In the genomic region with DNA sequence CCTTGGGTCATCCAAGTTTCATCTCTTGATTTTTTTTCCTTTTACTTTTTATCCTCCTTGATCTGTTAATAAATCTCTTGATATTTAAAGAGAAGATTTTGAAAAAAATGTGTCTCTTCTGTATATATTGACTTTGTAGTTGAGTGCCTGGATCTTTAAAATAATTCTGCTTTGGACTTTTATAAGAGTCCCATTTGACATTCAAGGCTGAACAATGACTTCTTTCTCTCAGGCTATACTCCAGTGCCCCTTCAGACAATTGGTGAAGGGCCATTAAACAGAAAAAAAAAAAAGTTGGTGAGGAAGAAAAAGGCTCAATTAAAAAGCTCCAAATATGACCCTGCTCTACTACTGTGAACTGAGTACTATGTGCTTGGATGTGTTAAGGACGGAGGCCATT, we compare ENCODE assay signal across 1 cellular context.
TF ChIP-seq lines count a peak whose summit lies in the region.

No MANE protein-coding gene starts in this region.

TF ChIP-seq in GM23338, 12 proteins besides CTCF, POLR2A, EP300 and RAD21 (continued from another document):
- TF ChIP-seq, protein P1, sequence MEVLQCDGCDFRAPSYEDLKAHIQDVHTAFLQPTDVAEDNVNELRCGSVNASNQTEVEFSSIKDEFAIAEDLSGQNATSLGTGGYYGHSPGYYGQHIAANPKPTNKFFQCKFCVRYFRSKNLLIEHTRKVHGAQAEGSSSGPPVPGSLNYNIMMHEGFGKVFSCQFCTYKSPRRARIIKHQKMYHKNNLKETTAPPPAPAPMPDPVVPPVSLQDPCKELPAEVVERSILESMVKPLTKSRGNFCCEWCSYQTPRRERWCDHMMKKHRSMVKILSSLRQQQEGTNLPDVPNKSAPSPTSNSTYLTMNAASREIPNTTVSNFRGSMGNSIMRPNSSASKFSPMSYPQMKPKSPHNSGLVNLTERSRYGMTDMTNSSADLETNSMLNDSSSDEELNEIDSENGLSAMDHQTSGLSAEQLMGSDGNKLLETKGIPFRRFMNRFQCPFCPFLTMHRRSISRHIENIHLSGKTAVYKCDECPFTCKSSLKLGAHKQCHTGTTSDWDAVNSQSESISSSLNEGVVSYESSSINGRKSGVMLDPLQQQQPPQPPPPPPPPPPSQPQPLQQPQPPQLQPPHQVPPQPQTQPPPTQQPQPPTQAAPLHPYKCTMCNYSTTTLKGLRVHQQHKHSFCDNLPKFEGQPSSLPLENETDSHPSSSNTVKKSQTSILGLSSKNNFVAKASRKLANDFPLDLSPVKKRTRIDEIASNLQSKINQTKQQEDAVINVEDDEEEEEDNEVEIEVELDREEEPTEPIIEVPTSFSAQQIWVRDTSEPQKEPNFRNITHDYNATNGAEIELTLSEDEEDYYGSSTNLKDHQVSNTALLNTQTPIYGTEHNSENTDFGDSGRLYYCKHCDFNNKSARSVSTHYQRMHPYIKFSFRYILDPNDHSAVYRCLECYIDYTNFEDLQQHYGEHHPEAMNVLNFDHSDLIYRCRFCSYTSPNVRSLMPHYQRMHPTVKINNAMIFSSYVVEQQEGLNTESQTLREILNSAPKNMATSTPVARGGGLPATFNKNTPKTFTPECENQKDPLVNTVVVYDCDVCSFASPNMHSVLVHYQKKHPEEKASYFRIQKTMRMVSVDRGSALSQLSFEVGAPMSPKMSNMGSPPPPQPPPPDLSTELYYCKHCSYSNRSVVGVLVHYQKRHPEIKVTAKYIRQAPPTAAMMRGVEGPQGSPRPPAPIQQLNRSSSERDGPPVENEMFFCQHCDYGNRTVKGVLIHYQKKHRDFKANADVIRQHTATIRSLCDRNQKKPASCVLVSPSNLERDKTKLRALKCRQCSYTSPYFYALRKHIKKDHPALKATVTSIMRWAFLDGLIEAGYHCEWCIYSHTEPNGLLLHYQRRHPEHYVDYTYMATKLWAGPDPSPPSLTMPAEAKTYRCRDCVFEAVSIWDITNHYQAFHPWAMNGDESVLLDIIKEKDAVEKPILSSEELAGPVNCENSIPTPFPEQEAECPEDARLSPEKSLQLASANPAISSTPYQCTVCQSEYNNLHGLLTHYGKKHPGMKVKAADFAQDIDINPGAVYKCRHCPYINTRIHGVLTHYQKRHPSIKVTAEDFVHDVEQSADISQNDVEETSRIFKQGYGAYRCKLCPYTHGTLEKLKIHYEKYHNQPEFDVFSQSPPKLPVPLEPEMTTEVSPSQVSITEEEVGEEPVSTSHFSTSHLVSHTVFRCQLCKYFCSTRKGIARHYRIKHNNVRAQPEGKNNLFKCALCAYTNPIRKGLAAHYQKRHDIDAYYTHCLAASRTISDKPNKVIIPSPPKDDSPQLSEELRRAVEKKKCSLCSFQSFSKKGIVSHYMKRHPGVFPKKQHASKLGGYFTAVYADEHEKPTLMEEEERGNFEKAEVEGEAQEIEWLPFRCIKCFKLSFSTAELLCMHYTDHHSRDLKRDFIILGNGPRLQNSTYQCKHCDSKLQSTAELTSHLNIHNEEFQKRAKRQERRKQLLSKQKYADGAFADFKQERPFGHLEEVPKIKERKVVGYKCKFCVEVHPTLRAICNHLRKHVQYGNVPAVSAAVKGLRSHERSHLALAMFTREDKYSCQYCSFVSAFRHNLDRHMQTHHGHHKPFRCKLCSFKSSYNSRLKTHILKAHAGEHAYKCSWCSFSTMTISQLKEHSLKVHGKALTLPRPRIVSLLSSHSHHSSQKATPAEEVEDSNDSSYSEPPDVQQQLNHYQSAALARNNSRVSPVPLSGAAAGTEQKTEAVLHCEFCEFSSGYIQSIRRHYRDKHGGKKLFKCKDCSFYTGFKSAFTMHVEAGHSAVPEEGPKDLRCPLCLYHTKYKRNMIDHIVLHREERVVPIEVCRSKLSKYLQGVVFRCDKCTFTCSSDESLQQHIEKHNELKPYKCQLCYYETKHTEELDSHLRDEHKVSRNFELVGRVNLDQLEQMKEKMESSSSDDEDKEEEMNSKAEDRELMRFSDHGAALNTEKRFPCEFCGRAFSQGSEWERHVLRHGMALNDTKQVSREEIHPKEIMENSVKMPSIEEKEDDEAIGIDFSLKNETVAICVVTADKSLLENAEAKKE (CRISPR knock-in tag; IDR thresholded peaks at IDR 0.05), result no peak
- TF ChIP-seq JUNB (IDR thresholded peaks at IDR 0.05; ENCODE audit: unreplicated experiment) (no peak), NANOG (IDR thresholded peaks at IDR 0.05; ENCODE audit: borderline replicate concordance) (no peak)
